ENCODE assay signal across 15 cellular contexts in genomic region chr15:87200149-87200548, GRCh38.
"Had no signal": no experiment of that assay in that cellular context is flagged by ENCODE, and none has a peak within 500 bp of the region (broad histone marks: within the 10 kb centered on the region; RNA-seq: fewer than 3 reads in every experiment).

No MANE protein-coding gene starts in this region.

- ATAC-seq: foreskin keratinocyte; left colon; psoas muscle; right lobe of liver; stimulated activated naive B cell treated with anti-CD40 and anti-IgM and Interleukin-4, amounts not matched to agents 10 μg/mL and 1 μg/mL and 100 μg/mL, for 72 hours; stimulated activated naive CD8-positive, alpha-beta T cell treated with anti-CD3 and anti-CD28 coated beads, Interleukin-15, amount 100 ng/mL, for 72 hours had no signal

- H3K4me3 Mint-ChIP-seq: naive B cell; nephron; stimulated activated naive B cell treated with anti-CD40 and anti-IgM and Interleukin-4, amounts not matched to agents 10 μg/mL and 1 μg/mL and 100 μg/mL, for 72 hours; stimulated activated naive CD8-positive, alpha-beta T cell treated with anti-CD3 and anti-CD28 coated beads, Interleukin-15, amount 100 ng/mL, for 72 hours had no signal

- H3K4me1 Mint-ChIP-seq: naive B cell; nephron; stimulated activated naive B cell treated with anti-CD40 and anti-IgM and Interleukin-4, amounts not matched to agents 10 μg/mL and 1 μg/mL and 100 μg/mL, for 72 hours; stimulated activated naive CD8-positive, alpha-beta T cell treated with anti-CD3 and anti-CD28 coated beads, Interleukin-15, amount 100 ng/mL, for 72 hours had no signal

- H3K27ac Mint-ChIP-seq: naive B cell; nephron; stimulated activated naive B cell treated with anti-CD40 and anti-IgM and Interleukin-4, amounts not matched to agents 10 μg/mL and 1 μg/mL and 100 μg/mL, for 72 hours; stimulated activated naive CD8-positive, alpha-beta T cell treated with anti-CD3 and anti-CD28 coated beads, Interleukin-15, amount 100 ng/mL, for 72 hours had no signal

- H3K36me3 Mint-ChIP-seq: naive B cell; stimulated activated naive B cell treated with anti-CD40 and anti-IgM and Interleukin-4, amounts not matched to agents 10 μg/mL and 1 μg/mL and 100 μg/mL, for 72 hours had no signal

- H3K9me3 Mint-ChIP-seq: nephron had no signal

- DNase-seq: colonic mucosa; dermis blood vessel endothelial cell; foreskin keratinocyte; left colon; mesendoderm; naive B cell; psoas muscle; retina; right lobe of liver; stimulated activated CD4-positive, alpha-beta T cell treated with anti-CD3 and anti-CD28 coated beads, Interleukin-2, amount 100 ng/mL, for 24 hours; stimulated activated CD4-positive, alpha-beta T cell treated with anti-CD3 and anti-CD28 coated beads, Interleukin-4, amount 100 ng/mL, for 4 hours; stimulated activated naive B cell treated with anti-CD40 and anti-IgM and Interleukin-4, amounts not matched to agents 10 μg/mL and 1 μg/mL and 100 μg/mL, for 72 hours; stimulated activated naive CD8-positive, alpha-beta T cell treated with anti-CD3 and anti-CD28 coated beads, Interleukin-15, amount 100 ng/mL, for 72 hours; trophoblast cell had no signal

- H3K27me3 Mint-ChIP-seq: stimulated activated naive B cell treated with anti-CD40 and anti-IgM and Interleukin-4, amounts not matched to agents 10 μg/mL and 1 μg/mL and 100 μg/mL, for 72 hours had no signal
